In the genomic region with DNA sequence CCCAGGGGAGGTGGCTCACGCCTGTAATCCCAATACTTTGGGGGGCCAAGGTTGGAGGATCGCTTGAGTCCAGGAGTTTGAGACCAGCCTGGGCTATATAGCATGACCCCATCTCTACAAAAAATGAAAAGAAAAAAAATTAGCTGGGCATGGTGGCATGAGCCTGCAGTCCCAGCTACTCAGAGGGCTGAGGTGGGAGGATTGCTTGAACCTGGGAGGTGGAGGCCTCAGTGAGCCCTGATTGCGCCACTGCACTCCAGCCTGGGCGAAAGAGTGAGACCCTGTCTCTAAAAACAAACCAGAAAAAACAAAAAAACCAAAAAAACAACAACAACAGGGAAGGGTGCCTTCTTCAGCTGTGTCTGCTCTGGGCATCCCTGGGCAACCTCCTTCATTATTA, we compare ENCODE assay signal across 19 cellular contexts. TPM values are rescaled to one million over a fixed set of nuclear protein-coding genes. Genes with fewer than 3 reads are reported as not detected.
DNase-seq lines count a peak whose midpoint lies in the region; ATAC-seq, FAIRE-seq and TF ChIP-seq lines count a peak whose summit lies in the region.
"Had no signal": no experiment of that assay in that cellular context is flagged by ENCODE, and none has a peak within 500 bp of the region (broad histone marks: within the 10 kb centered on the region; RNA-seq: fewer than 3 reads in every experiment).

No MANE protein-coding gene starts in this region.

- peaks cover 6% of the 10 kb centered on the region; the same call in 1 of the 2 replicates for H3K9me1 ChIP-seq in IMR-90 (ENCODE audit: insufficient read depth, low read length)

- no peak overlapping the region for H3K9ac ChIP-seq in IMR-90 (ENCODE audit: low read depth, low read length)

- H3K9me3 ChIP-seq in CD4-positive, alpha-beta memory T cell (ENCODE audit: control insufficient read depth in 1 of 2, low read length in 2 of 2) = no peaks in the 10 kb centered on the region
- H3K9me3 ChIP-seq in IMR-90 (ENCODE audit: control insufficient read depth, insufficient read depth, low read length) = no peaks in the 10 kb centered on the region
- H3K9me3 ChIP-seq: gastrocnemius medialis, left ventricle myocardium inferior had no signal

- no peaks in the 10 kb centered on the region for H4K20me1 ChIP-seq in IMR-90 (ENCODE audit: insufficient read depth, low read length)

- H2BK15ac ChIP-seq in IMR-90 (ENCODE audit: low read depth, low read length) = no peak overlapping the region

- TF ChIP-seq CTCF in IMR-90 (conservative IDR thresholded peaks at IDR 0.05; ENCODE audit: low read depth, low read length) (no peak), GM10266 (IDR thresholded peaks at IDR 0.05; ENCODE audit: control insufficient read depth, insufficient read depth, low read depth, missing control alignments) (no peak)

- no peak overlapping the region for H2BK20ac ChIP-seq in IMR-90 (ENCODE audit: low read depth, low read length)

- no CpG with 5 or more reads among the region's 4 CpGs for WGBS in IMR-90 (ENCODE audit: extremely low coverage in 2 of 2, insufficient read length in 1 of 2), 2 experiments

- dilution Hi-C loops in IMR-90 (cut with HindIII; ENCODE audit: low sequenced_read_pairs, unreplicated experiment) = no loop called here

- peak overlapping the region; percentile 91 to 99 (median 98) for H3K4me3 Mint-ChIP-seq in CD4-positive, alpha-beta memory T cell
- peak overlapping the region; percentile 89 for H3K4me3 Mint-ChIP-seq in activated CD8-positive, alpha-beta T cell treated with anti-CD3 and anti-CD28 coated beads, Interleukin-2, amount 10 ng/mL, durations not matched to agents 7 days and 5 days
- peak overlapping the region; percentile 94 for H3K4me3 Mint-ChIP-seq in natural killer cell treated with Interleukin-12 subunit alpha and Interleukin-12 subunit beta and Interleukin-15 and Interleukin-18, amount 100 ng/mL, for 72 hours
- H3K4me3 Mint-ChIP-seq: type B pancreatic cell had no signal

- TF ChIP-seq POLR2A in IMR-90 (IDR thresholded peaks at IDR 0.05; ENCODE audit: low read depth, low read length) (no peak), H54 (IDR thresholded peaks at IDR 0.05; ENCODE audit: low read depth, low read length) (no peak)

- intact Hi-C loops in CD4-positive, alpha-beta memory T cell (cut with micrococcal nuclease) = loop anchor here (1.0 to 2.0 kb wide), 3 partner anchors 8 to 90 kb away; partner anchors contain the start of gene ZNF414
- intact Hi-C loops in IMR-90 (cut with micrococcal nuclease) = loop anchor here (2.0 to 5.0 kb wide), 2 partner anchors 165 to 223 kb away; partner anchors contain the start of gene MARCHF2

- H3K56ac ChIP-seq in IMR-90 (ENCODE audit: extremely low read depth, insufficient read depth, low read length) = no peak overlapping the region

- H2AK5ac ChIP-seq in IMR-90 (ENCODE audit: low read depth, low read length) = no peak overlapping the region

- H3K4ac ChIP-seq in IMR-90 (ENCODE audit: low read depth, low read length) = no peak overlapping the region

- H3K36me3 Mint-ChIP-seq in CD4-positive, alpha-beta memory T cell = peaks cover 20 to 26% of the 10 kb centered on the region in 2 donors
- H3K36me3 Mint-ChIP-seq in activated CD8-positive, alpha-beta T cell treated with anti-CD3 and anti-CD28 coated beads, Interleukin-2, amount 10 ng/mL, durations not matched to agents 7 days and 5 days (ENCODE audit: low read depth) = peaks cover 39% of the 10 kb centered on the region
- H3K36me3 Mint-ChIP-seq in natural killer cell treated with Interleukin-12 subunit alpha and Interleukin-12 subunit beta and Interleukin-15 and Interleukin-18, amount 100 ng/mL, for 72 hours = peaks cover 12% of the 10 kb centered on the region
- H3K36me3 Mint-ChIP-seq: type B pancreatic cell had no signal

- no peak overlapping the region for H4K91ac ChIP-seq in IMR-90 (ENCODE audit: insufficient read depth, low read depth, low read length)

- ATAC-seq in IMR-90 (ENCODE audit: low read depth) = no peak
- ATAC-seq in activated CD8-positive, alpha-beta T cell treated with anti-CD3 and anti-CD28 coated beads, Interleukin-2, amount 10 ng/mL, durations not matched to agents 7 days and 5 days = no peak
- ATAC-seq in natural killer cell treated with Interleukin-12 subunit alpha and Interleukin-12 subunit beta and Interleukin-15 and Interleukin-18, amount 100 ng/mL, for 72 hours = no peak
- ATAC-seq: gastrocnemius medialis had no signal

- H3K27me3 ChIP-seq in CD4-positive, alpha-beta memory T cell (ENCODE audit: insufficient read depth, low read length) = no peaks in the 10 kb centered on the region
- H3K27me3 ChIP-seq in IMR-90 (ENCODE audit: control insufficient read depth, insufficient read depth, low read length) = no peaks in the 10 kb centered on the region

- H3K79me1 ChIP-seq in IMR-90 (ENCODE audit: low read depth in 1 of 2, low read length in 2 of 2) = no peaks in the 10 kb centered on the region

- FAIRE-seq in H54 (lab: Jason Lieb, UNC) = no peak

- peak overlapping the region; percentile 61 for H2AK9ac ChIP-seq in IMR-90 (replicated peaks; ENCODE audit: low read depth, low read length, poor library complexity)

- DNase-seq in CD4-positive, alpha-beta memory T cell = no peak
- DNase-seq in IMR-90 = no peak
- no peak for DNase-seq in activated CD8-positive, alpha-beta T cell treated with anti-CD3 and anti-CD28 coated beads, Interleukin-2, amount 10 ng/mL, durations not matched to agents 7 days and 5 days
- DNase-seq in natural killer cell treated with Interleukin-12 subunit alpha and Interleukin-12 subunit beta and Interleukin-15 and Interleukin-18, amount 100 ng/mL, for 72 hours (ENCODE audit: low spot score) = no peak
- DNase-seq in SHP77 (lab: John Stamatoyannopoulos, UW) = no peak
- DNase-seq in H54 (ENCODE audit: insufficient read length, low spot score) = no peak
- DNase-seq in hippocampal formation (lab: John Stamatoyannopoulos, UW) = no peak
- no peak for DNase-seq in GM10266 (ENCODE audit: extremely low spot score)
- DNase-seq: activated CD4-positive, alpha-beta T cell treated with anti-CD3 and anti-CD28 coated beads, Interleukin-2, amount 50 U/mL, for 1 hour; activated effector memory CD4-positive, alpha-beta T cell treated with Interleukin-2 at 50 U/mL for 16 hours; NCI-H2171 treated with DMSO at 0.1 percent for 48 hours; NCI-H774 had no signal

- no peak for TF ChIP-seq RAD21 in IMR-90 (IDR thresholded peaks at IDR 0.05; ENCODE audit: low read length)

- no TSS peak for BruUV-seq in IMR-90 (replicated peaks; lab: Mats Ljungman, UMichigan)

- H3K4me3 ChIP-seq in CD4-positive, alpha-beta memory T cell (ENCODE audit: low read length in 2 of 2) = peak overlapping the region in 1 of 2 donors; percentile 78
- no peak overlapping the region for H3K4me3 ChIP-seq in IMR-90 (ENCODE audit: insufficient read depth, low read depth, low read length)
- H3K4me3 ChIP-seq: smooth muscle cell had no signal

- H3K4me1 ChIP-seq in CD4-positive, alpha-beta memory T cell (ENCODE audit: insufficient read depth, low read length) = peaks cover 66% of the 10 kb centered on the region
- H3K4me1 ChIP-seq in IMR-90 (ENCODE audit: control insufficient read depth, insufficient read depth, low read length) = peaks cover 5% of the 10 kb centered on the region; the same call in 1 of the 2 replicates
- H3K4me1 ChIP-seq: gastrocnemius medialis had no signal

- no peak overlapping the region for H3K18ac ChIP-seq in IMR-90 (ENCODE audit: low read depth, low read length)

- H3K4me1 Mint-ChIP-seq in CD4-positive, alpha-beta memory T cell = peaks cover 35 to 75% (median 52%) of the 10 kb centered on the region in 4 donors
- peaks cover 53% of the 10 kb centered on the region for H3K4me1 Mint-ChIP-seq in activated CD8-positive, alpha-beta T cell treated with anti-CD3 and anti-CD28 coated beads, Interleukin-2, amount 10 ng/mL, durations not matched to agents 7 days and 5 days (ENCODE audit: low read depth)
- peaks cover 46 to 47% of the 10 kb centered on the region in 2 donors for H3K4me1 Mint-ChIP-seq in natural killer cell treated with Interleukin-12 subunit alpha and Interleukin-12 subunit beta and Interleukin-15 and Interleukin-18, amount 100 ng/mL, for 72 hours (ENCODE audit: low read depth in 2 of 2)

- peak overlapping the region in 6 of 7 donors; percentile 29 to 99 (median 69) for H3K27ac Mint-ChIP-seq in CD4-positive, alpha-beta memory T cell
- peak overlapping the region; percentile 83 for H3K27ac Mint-ChIP-seq in activated CD8-positive, alpha-beta T cell treated with anti-CD3 and anti-CD28 coated beads, Interleukin-2, amount 10 ng/mL, durations not matched to agents 7 days and 5 days
- H3K27ac Mint-ChIP-seq in natural killer cell treated with Interleukin-12 subunit alpha and Interleukin-12 subunit beta and Interleukin-15 and Interleukin-18, amount 100 ng/mL, for 72 hours = peak overlapping the region; percentile 73 to 89
- H3K27ac Mint-ChIP-seq: type B pancreatic cell had no signal

- H2BK120ac ChIP-seq in IMR-90 (ENCODE audit: low read depth, low read length) = no peak overlapping the region

- no peak overlapping the region for H2AFZ ChIP-seq in IMR-90 (replicated peaks; ENCODE audit: low read length, poor library complexity)

- no peak overlapping the region for H4K5ac ChIP-seq in IMR-90 (ENCODE audit: low read depth, low read length)

- H3K4me2 ChIP-seq in IMR-90 (ENCODE audit: low read depth, low read length) = no peak overlapping the region
- H3K4me2 ChIP-seq: smooth muscle cell had no signal

- no peak overlapping the region for H2BK5ac ChIP-seq in IMR-90 (ENCODE audit: low read depth, low read length, poor library complexity, severe bottlenecking)

- H3K27ac ChIP-seq in CD4-positive, alpha-beta memory T cell (ENCODE audit: low read depth, low read length) = peak overlapping the region; percentile 58
- no peak overlapping the region for H3K27ac ChIP-seq in IMR-90 (ENCODE audit: insufficient read depth, low read length)

- no peak overlapping the region for H3K14ac ChIP-seq in IMR-90 (replicated peaks; ENCODE audit: low read depth, low read length)

- no peak overlapping the region for H3K23ac ChIP-seq in IMR-90 (ENCODE audit: low read depth, low read length)

- H3K9me3 Mint-ChIP-seq in CD4-positive, alpha-beta memory T cell = peaks cover 0 to 5% (median 0%) of the 10 kb centered on the region in 8 donors
- H3K9me3 Mint-ChIP-seq in activated CD8-positive, alpha-beta T cell treated with anti-CD3 and anti-CD28 coated beads, Interleukin-2, amount 10 ng/mL, durations not matched to agents 7 days and 5 days (ENCODE audit: insufficient read depth) = no peaks in the 10 kb centered on the region
- H3K9me3 Mint-ChIP-seq in natural killer cell treated with Interleukin-12 subunit alpha and Interleukin-12 subunit beta and Interleukin-15 and Interleukin-18, amount 100 ng/mL, for 72 hours = peaks cover 3% of the 10 kb centered on the region
- H3K9me3 Mint-ChIP-seq: type B pancreatic cell had no signal

- H3K27me3 Mint-ChIP-seq in CD4-positive, alpha-beta memory T cell = no peaks in the 10 kb centered on the region
- H3K27me3 Mint-ChIP-seq in activated CD8-positive, alpha-beta T cell treated with anti-CD3 and anti-CD28 coated beads, Interleukin-2, amount 10 ng/mL, durations not matched to agents 7 days and 5 days (ENCODE audit: low read depth) = peaks cover 4% of the 10 kb centered on the region
- H3K27me3 Mint-ChIP-seq in natural killer cell treated with Interleukin-12 subunit alpha and Interleukin-12 subunit beta and Interleukin-15 and Interleukin-18, amount 100 ng/mL, for 72 hours = no peaks in the 10 kb centered on the region

- no peaks in the 10 kb centered on the region for H3K36me3 ChIP-seq in CD4-positive, alpha-beta memory T cell (ENCODE audit: insufficient read depth, low read length)
- no peaks in the 10 kb centered on the region for H3K36me3 ChIP-seq in IMR-90 (ENCODE audit: control insufficient read depth, insufficient read depth, low read length)
- H3K36me3 ChIP-seq: gastrocnemius medialis, left ventricle myocardium inferior had no signal

- CTCF ChIA-PET in CD4-positive, alpha-beta memory T cell (lab: Charles Lee; ENCODE audit: partially characterized antibody) = interaction anchor here (0.5 to 8.8 kb wide), 28 partner anchors 10 to 224 kb away, joined by 3 to 179 read pairs (median 16); partner anchors contain the start of genes HNRNPM, MARCHF2, PRAM1 and ZNF414
- CTCF ChIA-PET in IMR-90 (lab: Yijun Ruan, JAX) = interaction anchor here (0.6 to 1.9 kb wide), 3 partner anchors 9 to 64 kb away, joined by 3 to 8 read pairs (median 4); no protein-coding TSS in a partner anchor
- CTCF ChIA-PET in activated CD8-positive, alpha-beta T cell treated with anti-CD3 and anti-CD28 coated beads, Interleukin-2, amount 10 ng/mL, durations not matched to agents 7 days and 5 days (lab: Charles Lee) = interaction anchor here (0.7 to 7.2 kb wide), 34 partner anchors 10 to 399 kb away, joined by 3 to 158 read pairs (median 6); partner anchors contain the start of genes HNRNPM, MARCHF2 and ZNF414

- in situ Hi-C loops in IMR-90 (cut with MboI; ENCODE audit: low sequenced_read_pairs) = loop anchor here (5.0 kb wide), 1 partner anchor 255 kb away; the partner anchor contains the start of genes NDUFA7 and RPS28

- POLR2A ChIA-PET in CD4-positive, alpha-beta memory T cell (lab: Charles Lee; ENCODE audit: partially characterized antibody) = interaction anchor here (0.9 to 18.1 kb wide), 11 partner anchors 10 to 165 kb away, joined by 3 to 461 read pairs (median 17); partner anchors contain the start of genes HNRNPM, MARCHF2 and ZNF414
- POLR2A ChIA-PET in IMR-90 (lab: Charles Lee; ENCODE audit: unreplicated experiment) = no interaction called here
- POLR2A ChIA-PET in activated CD8-positive, alpha-beta T cell treated with anti-CD3 and anti-CD28 coated beads, Interleukin-2, amount 10 ng/mL, durations not matched to agents 7 days and 5 days (lab: Charles Lee) = interaction anchor here (0.6 to 6.8 kb wide), 8 partner anchors 9 to 133 kb away, joined by 3 to 45 read pairs (median 4); partner anchors contain the start of genes HNRNPM and ZNF414

- H4K8ac ChIP-seq in IMR-90 (ENCODE audit: low read depth in 2 of 2, low read length in 2 of 2) = no peak overlapping the region

RNA-seq across cellular contexts. Expression of gene MYO1F, which starts 0.5 kb away (rescaled TPM):
- 100 to 1,000 TPM; 329 to 359 TPM for total RNA-seq in CD4-positive, alpha-beta memory T cell
- polyA plus RNA-seq in CD4-positive, alpha-beta memory T cell = 100 to 1,000 TPM in 1 of 2 donors, 10 to 100 TPM in 1; 35.9 to 112 TPM
- under 0.01 and 0.18 TPM in 2 replicates for total RNA-seq in IMR-90 (2012; rRNA removed)
- 0.14 TPM in 2 replicates for polyA plus RNA-seq in IMR-90 (2012; rRNA removed)
- 0.19 and 0.21 TPM in 2 replicates for polyA plus RNA-seq in IMR-90 (2012; cell fraction: cytosol; rRNA removed)
- 0.32 and 0.54 TPM in 2 replicates for polyA plus RNA-seq in IMR-90 (2012; cell fraction: nucleus; rRNA removed; ENCODE audit: low replicate concordance)
- 100 to 1,000 TPM; 254 to 266 TPM for total RNA-seq in activated CD8-positive, alpha-beta T cell treated with anti-CD3 and anti-CD28 coated beads, Interleukin-2, amount 10 ng/mL, durations not matched to agents 7 days and 5 days
- total RNA-seq in natural killer cell treated with Interleukin-12 subunit alpha and Interleukin-12 subunit beta and Interleukin-15 and Interleukin-18, amount 100 ng/mL, for 72 hours = 100 to 1,000 TPM; 216 to 232 TPM
- total RNA-seq: myocyte, smooth muscle cell had no signal

RNA-seq across cellular contexts. Expression of gene ADAMTS10, which starts 32.8 kb away (rescaled TPM):
- 10 to 100 TPM; 66.0 to 67.2 TPM for total RNA-seq in CD4-positive, alpha-beta memory T cell
- polyA plus RNA-seq in CD4-positive, alpha-beta memory T cell = 1 to 10 TPM in 1 of 2 donors, under 1 TPM in 1; 0.59 to 2.2 TPM
- 2.8 and 3.4 TPM in 2 replicates for total RNA-seq in IMR-90 (2012; rRNA removed)
- 11.5 and 15.1 TPM in 2 replicates for polyA plus RNA-seq in IMR-90 (2012; rRNA removed)
- polyA plus RNA-seq in IMR-90 (2012; cell fraction: cytosol; rRNA removed) = 5.2 and 8.3 TPM in 2 replicates
- 168 and 325 TPM in 2 replicates for polyA plus RNA-seq in IMR-90 (2012; cell fraction: nucleus; rRNA removed; ENCODE audit: low replicate concordance)
- total RNA-seq in activated CD8-positive, alpha-beta T cell treated with anti-CD3 and anti-CD28 coated beads, Interleukin-2, amount 10 ng/mL, durations not matched to agents 7 days and 5 days = 1 to 10 TPM; 3.6 to 4.9 TPM
- 10 to 100 TPM in 1 of 2 donors, 1 to 10 TPM in 1; 8.2 to 11.3 TPM for total RNA-seq in natural killer cell treated with Interleukin-12 subunit alpha and Interleukin-12 subunit beta and Interleukin-15 and Interleukin-18, amount 100 ng/mL, for 72 hours

RNA-seq across cellular contexts. Expression of gene NFILZ, which starts 52.7 kb away (rescaled TPM):
- total RNA-seq in CD4-positive, alpha-beta memory T cell = not detected
- polyA plus RNA-seq in CD4-positive, alpha-beta memory T cell = not detected
- total RNA-seq in IMR-90 (2012; rRNA removed) = not detected in 2 replicates
- polyA plus RNA-seq in IMR-90 (2012; rRNA removed) = not detected in 2 replicates
- not detected in 2 replicates for polyA plus RNA-seq in IMR-90 (2012; cell fraction: cytosol; rRNA removed)
- not detected in 2 replicates for polyA plus RNA-seq in IMR-90 (2012; cell fraction: nucleus; rRNA removed; ENCODE audit: low replicate concordance)
- not detected for total RNA-seq in activated CD8-positive, alpha-beta T cell treated with anti-CD3 and anti-CD28 coated beads, Interleukin-2, amount 10 ng/mL, durations not matched to agents 7 days and 5 days
- total RNA-seq in natural killer cell treated with Interleukin-12 subunit alpha and Interleukin-12 subunit beta and Interleukin-15 and Interleukin-18, amount 100 ng/mL, for 72 hours = not detected
- total RNA-seq: aorta, gastrocnemius medialis, left ventricle myocardium inferior, myocyte, posterior vena cava, smooth muscle cell had no signal
- polyA plus RNA-seq: aorta, smooth muscle cell had no signal

Comparison
In these comparisons a context has a peak if more than half of its experiments do, and no peak if none do; other contexts are left out.
1. RNA of gene MYO1F, which starts 0.5 kb away (total RNA-seq): 329 to 359 TPM in CD4-positive, alpha-beta memory T cell, 254 to 266 TPM in activated CD8-positive, alpha-beta T cell treated with anti-CD3 and anti-CD28 coated beads, Interleukin-2, amount 10 ng/mL, durations not matched to agents 7 days and 5 days and 216 to 232 TPM in natural killer cell treated with Interleukin-12 subunit alpha and Interleukin-12 subunit beta and Interleukin-15 and Interleukin-18, amount 100 ng/mL, for 72 hours; under 0.01 to 0.18 TPM in IMR-90; every median in the first group is over 100 times any median in the second.
2. RNA of gene ADAMTS10, which starts 32.8 kb away (total RNA-seq): 66.0 to 67.2 TPM in CD4-positive, alpha-beta memory T cell; 8.2 to 11.3 TPM in natural killer cell treated with Interleukin-12 subunit alpha and Interleukin-12 subunit beta and Interleukin-15 and Interleukin-18, amount 100 ng/mL, for 72 hours, 3.6 to 4.9 TPM in activated CD8-positive, alpha-beta T cell treated with anti-CD3 and anti-CD28 coated beads, Interleukin-2, amount 10 ng/mL, durations not matched to agents 7 days and 5 days and 2.8 to 3.4 TPM in IMR-90; every median in the first group is over 4 times any median in the second.
3. Peak in every context shown above with its lines, with median percentiles within 50 percentile points of each other: H3K27ac Mint-ChIP-seq and H3K4me3 Mint-ChIP-seq.